21 cellular contexts compared by ENCODE assay signal in the genomic region with DNA sequence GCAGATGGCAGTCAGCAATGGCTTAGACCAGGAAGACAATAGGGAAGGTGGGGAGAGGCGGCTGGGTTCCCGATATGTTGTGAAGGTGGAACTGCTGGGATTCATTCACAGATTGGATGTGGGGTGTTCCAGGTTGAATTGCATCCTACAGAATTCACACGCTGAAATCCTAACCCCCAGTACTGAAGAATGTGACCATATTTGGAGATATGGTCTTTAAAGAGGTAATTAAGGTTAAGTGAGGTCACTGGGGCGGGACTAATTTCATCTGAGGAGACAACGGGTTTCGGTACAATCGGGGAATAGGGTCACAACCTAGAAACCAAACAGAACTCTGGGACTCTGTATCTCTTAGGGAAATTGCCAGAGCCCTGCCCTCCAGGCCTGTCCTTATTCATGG. TPM values are rescaled to one million over a fixed set of nuclear protein-coding genes. Genes with fewer than 3 reads are reported as not detected.
DNase-seq lines count a peak whose midpoint lies in the region; ATAC-seq, FAIRE-seq and TF ChIP-seq lines count a peak whose summit lies in the region.
"Had no signal": no experiment of that assay in that cellular context is flagged by ENCODE, and none has a peak within 500 bp of the region (broad histone marks: within the 10 kb centered on the region; RNA-seq: fewer than 3 reads in every experiment).

No MANE protein-coding gene starts in this region.

- no peak for FAIRE-seq in H1 (lab: Jason Lieb, UNC)
- FAIRE-seq: A204.1, G401.6, GM12892 had no signal

- ATAC-seq in activated CD8-positive, alpha-beta memory T cell treated with anti-CD3 and anti-CD28 coated beads, Interleukin-2, amount 10 ng/mL, durations not matched to agents 7 days and 5 days: no peak
- ATAC-seq: HCT116 had no signal

- H3K4me3 Mint-ChIP-seq in activated CD8-positive, alpha-beta memory T cell treated with anti-CD3 and anti-CD28 coated beads, Interleukin-2, amount 10 ng/mL, durations not matched to agents 7 days and 5 days: no peak overlapping the region
- H3K4me3 Mint-ChIP-seq: B cell; CD14-positive monocyte; CD4-positive, alpha-beta T cell; CD8-positive, alpha-beta memory T cell; H9 had no signal

- H3K23ac ChIP-seq in H1 (ENCODE audit: insufficient read length): no peak overlapping the region
- no peak overlapping the region for H3K23ac ChIP-seq in neuronal stem cell (ENCODE audit: low read depth, low read length, poor library complexity)

- H3K79me2 ChIP-seq in H1 (ENCODE audit: control insufficient read depth in 1 of 2, insufficient read depth in 2 of 2, low read length in 2 of 2): no peaks in the 10 kb centered on the region

- H4K91ac ChIP-seq in H1 (replicated peaks; ENCODE audit: insufficient read length, low read length) (no peak overlapping the region), neuronal stem cell (ENCODE audit: low read depth, low read length, poor library complexity) (no peak overlapping the region)

- H3K9me3 ChIP-seq in H1 (ENCODE audit: insufficient read depth in 2 of 2, low read depth in 1 of 2, low read length in 1 of 2) (no peaks in the 10 kb centered on the region), neuronal stem cell (replicated peaks in 1 of 2; ENCODE audit: control insufficient read depth in 2 of 2, insufficient read depth in 1 of 2, low read depth in 1 of 2, low read length in 2 of 2) (no peaks in the 10 kb centered on the region), thyroid gland (no peaks in the 10 kb centered on the region), testis (no peaks in the 10 kb centered on the region), breast epithelium (no peaks in the 10 kb centered on the region)
- H3K9me3 ChIP-seq: BLaER1 had no signal

- 0 out of 2 replicates have a peak overlapping the region, but pooled peaks have one; percentile 67 for H2BK15ac ChIP-seq in H1 (ENCODE audit: low read length)
- no peak overlapping the region for H2BK15ac ChIP-seq in neuronal stem cell (ENCODE audit: low read length)

- no peak overlapping the region for H2BK20ac ChIP-seq in H1 (ENCODE audit: low read length)

- TF ChIP-seq POLR2A in H1 (IDR thresholded peaks at IDR 0.05; ENCODE audit: control extremely low read depth in 1 of 2, low read depth in 2 of 2, low read length in 2 of 2): no peak
- TF ChIP-seq POLR2A in thyroid gland (IDR thresholded peaks at IDR 0.05): no peak
- no peak for TF ChIP-seq POLR2A in testis (IDR thresholded peaks at IDR 0.05)
- no peak for TF ChIP-seq POLR2A in breast epithelium (IDR thresholded peaks at IDR 0.05)

- no peaks in the 10 kb centered on the region for H3K23me2 ChIP-seq in H1 (ENCODE audit: low read depth, low read length)

- DNase-seq in activated CD8-positive, alpha-beta memory T cell treated with anti-CD3 and anti-CD28 coated beads, Interleukin-2, amount 10 ng/mL, durations not matched to agents 7 days and 5 days: peak; percentile 19
- DNase-seq in activated CD8-positive, alpha-beta memory T cell treated with anti-CD3 and anti-CD28 coated beads, Interleukin-2, amount 50 U/mL, for 4 hours: no peak
- DNase-seq in H1 (ENCODE audit: low read depth in 1 of 2, low spot score in 2 of 2) (no peak), neuronal stem cell (ENCODE audit: low spot score) (no peak), thyroid gland (no peak), testis (no peak), breast epithelium (ENCODE audit: low spot score in 2 of 2) (no peak)
- no peak for DNase-seq in activated CD4-positive, alpha-beta T cell treated with anti-CD3 and anti-CD28 coated beads, Interleukin-2, amount 50 U/mL, for 1 hour
- DNase-seq: CD4-positive, alpha-beta T cell; CD8-positive, alpha-beta memory T cell; DMS153; DND-41; GM23248; H9 had no signal

- no peaks in the 10 kb centered on the region for H3K27me3 ChIP-seq in H1 (replicated peaks in 1 of 4; ENCODE audit: control insufficient read depth in 3 of 4, extremely low read depth in 1 of 4, insufficient read depth in 3 of 4, low read length in 3 of 4)
- H3K27me3 ChIP-seq in neuronal stem cell (ENCODE audit: control insufficient read depth in 3 of 3, insufficient read depth in 3 of 3, low read depth in 1 of 3, low read length in 3 of 3): no peaks in the 10 kb centered on the region
- no peaks in the 10 kb centered on the region for H3K27me3 ChIP-seq in thyroid gland
- no peaks in the 10 kb centered on the region for H3K27me3 ChIP-seq in testis
- no peaks in the 10 kb centered on the region for H3K27me3 ChIP-seq in breast epithelium
- H3K27me3 ChIP-seq: BLaER1 had no signal

- no peak overlapping the region for H2BK12ac ChIP-seq in H1 (ENCODE audit: low read depth, low read length)
- no peak overlapping the region for H2BK12ac ChIP-seq in neuronal stem cell (ENCODE audit: low read length)

- CTCF ChIA-PET in activated CD8-positive, alpha-beta memory T cell treated with anti-CD3 and anti-CD28 coated beads, Interleukin-2, amount 10 ng/mL, durations not matched to agents 7 days and 5 days (lab: Charles Lee): no interaction called here
- CTCF ChIA-PET in H1 (lab: Charles Lee; ENCODE audit: partially characterized antibody): interaction anchor here (1.1 to 8.7 kb wide), 2 partner anchors 12 to 120 kb away, joined by 3 to 65 read pairs; no protein-coding TSS in a partner anchor

- H2AFZ ChIP-seq in H1 (ENCODE audit: low read length) (no peak overlapping the region), neuronal stem cell (ENCODE audit: low read length) (peak overlapping the region; percentile 20)
- H2AFZ ChIP-seq: GM23248 had no signal

- TF ChIP-seq CTCF in H1 (IDR thresholded peaks at IDR 0.05; ENCODE audit: control extremely low read depth in 1 of 3, insufficient read depth in 1 of 3, low read depth in 1 of 3, low read length in 3 of 3) (no peak), thyroid gland (IDR thresholded peaks at IDR 0.05) (no peak), testis (IDR thresholded peaks at IDR 0.05) (no peak), breast epithelium (IDR thresholded peaks at IDR 0.05) (no peak)

- H3K56ac ChIP-seq in H1 (replicated peaks; ENCODE audit: insufficient read length, low read depth, low read length): no peak overlapping the region

- no peak overlapping the region for H3K27ac Mint-ChIP-seq in activated CD8-positive, alpha-beta memory T cell treated with anti-CD3 and anti-CD28 coated beads, Interleukin-2, amount 10 ng/mL, durations not matched to agents 7 days and 5 days
- H3K27ac Mint-ChIP-seq: B cell; CD4-positive, alpha-beta T cell had no signal

- H4K8ac ChIP-seq in H1 (ENCODE audit: extremely low read depth, insufficient read depth, low read length): no peak overlapping the region
- H4K8ac ChIP-seq in neuronal stem cell (ENCODE audit: low read depth, low read length): no peak overlapping the region

- H3K18ac ChIP-seq in H1 (ENCODE audit: extremely low read depth, low read length) (no peak overlapping the region), neuronal stem cell (ENCODE audit: low read length) (no peak overlapping the region)

- no peak for TF ChIP-seq RAD21 in H1 (IDR thresholded peaks at IDR 0.05 in 1 of 2, conservative IDR thresholded peaks at IDR 0.05 in 1 of 2; ENCODE audit: low read depth in 2 of 2, low read length in 2 of 2)

- H4K5ac ChIP-seq in H1 (ENCODE audit: insufficient read length, low read depth, low read length): no peak overlapping the region

- TF ChIP-seq EP300 in H1 (IDR thresholded peaks at IDR 0.05; ENCODE audit: borderline replicate concordance in 1 of 2, low read depth in 2 of 2, low read length in 2 of 2): no peak

- no peaks in the 10 kb centered on the region for H3K79me1 ChIP-seq in H1 (ENCODE audit: low read depth, low read length)
- H3K79me1 ChIP-seq in neuronal stem cell (ENCODE audit: low read depth, low read length): no peaks in the 10 kb centered on the region

- H3K4me3 ChIP-seq in H1 (ENCODE audit: extremely low read depth in 1 of 4, insufficient read depth in 2 of 4, low read depth in 3 of 4, low read length in 4 of 4) (no peak overlapping the region), neuronal stem cell (ENCODE audit: low read length in 2 of 2) (no peak overlapping the region), thyroid gland (replicated peaks in 1 of 3) (no peak overlapping the region), testis (no peak overlapping the region), breast epithelium (no peak overlapping the region)
- H3K4me3 ChIP-seq: BLaER1, GM23248 had no signal

- H3K14ac ChIP-seq in H1 (ENCODE audit: insufficient read length) (no peak overlapping the region), neuronal stem cell (ENCODE audit: low read length) (no peak overlapping the region)

- no peaks in the 10 kb centered on the region for H3K9me3 Mint-ChIP-seq in activated CD8-positive, alpha-beta memory T cell treated with anti-CD3 and anti-CD28 coated beads, Interleukin-2, amount 10 ng/mL, durations not matched to agents 7 days and 5 days (ENCODE audit: low read depth)
- H3K9me3 Mint-ChIP-seq: CD14-positive monocyte; CD4-positive, alpha-beta T cell; CD8-positive, alpha-beta memory T cell; H9 had no signal

- H4K20me1 ChIP-seq in H1 (replicated peaks in 1 of 2; ENCODE audit: control insufficient read depth in 1 of 2, insufficient read depth in 2 of 2, low read length in 2 of 2): no peaks in the 10 kb centered on the region
- H4K20me1 ChIP-seq: BLaER1 had no signal

- H2BK5ac ChIP-seq in H1 (ENCODE audit: low read depth, low read length): no peak overlapping the region
- no peak overlapping the region for H2BK5ac ChIP-seq in neuronal stem cell (ENCODE audit: low read length)

- H3K9ac ChIP-seq in H1 (replicated peaks in 1 of 4; ENCODE audit: extremely low read depth in 1 of 4, low read depth in 3 of 4, low read length in 3 of 4) (no peak overlapping the region), neuronal stem cell (ENCODE audit: low read depth, low read length, poor library complexity) (no peak overlapping the region)
- H3K9ac ChIP-seq: BLaER1, GM23248 had no signal

- POLR2A ChIA-PET in H1 (lab: Charles Lee; ENCODE audit: partially characterized antibody): no interaction called here

- no peaks in the 10 kb centered on the region for H3K36me3 Mint-ChIP-seq in activated CD8-positive, alpha-beta memory T cell treated with anti-CD3 and anti-CD28 coated beads, Interleukin-2, amount 10 ng/mL, durations not matched to agents 7 days and 5 days
- H3K36me3 Mint-ChIP-seq: CD14-positive monocyte had no signal

- H3K4ac ChIP-seq in H1 (replicated peaks; ENCODE audit: insufficient read length, low read depth, low read length): no peak overlapping the region
- no peak overlapping the region for H3K4ac ChIP-seq in neuronal stem cell (ENCODE audit: low read length)

- H3K4me2 ChIP-seq in H1 (ENCODE audit: insufficient read depth in 1 of 2, low read depth in 2 of 2, low read length in 2 of 2) (no peak overlapping the region), neuronal stem cell (ENCODE audit: insufficient read depth, low read length, poor library complexity, severe bottlenecking) (no peak overlapping the region)
- H3K4me2 ChIP-seq: BLaER1 had no signal

- peaks cover 3 to 6% (median 4%) of the 10 kb centered on the region in 4 experiments; a peak in 6 of 7 replicates for H3K4me1 ChIP-seq in H1 (replicated peaks in 1 of 4; ENCODE audit: control insufficient read depth in 3 of 4, insufficient read depth in 4 of 4, low read length in 3 of 4)
- peaks cover 6 to 11% of the 10 kb centered on the region in 2 donors for H3K4me1 ChIP-seq in neuronal stem cell (ENCODE audit: control insufficient read depth in 2 of 2, insufficient read depth in 1 of 2, low read depth in 1 of 2, low read length in 2 of 2)
- H3K4me1 ChIP-seq in thyroid gland: peaks cover 19 to 29% of the 10 kb centered on the region in 2 donors
- no peaks in the 10 kb centered on the region for H3K4me1 ChIP-seq in testis
- H3K4me1 ChIP-seq in breast epithelium: no peaks in the 10 kb centered on the region

- H3K27me3 Mint-ChIP-seq in activated CD8-positive, alpha-beta memory T cell treated with anti-CD3 and anti-CD28 coated beads, Interleukin-2, amount 10 ng/mL, durations not matched to agents 7 days and 5 days: peaks cover 7% of the 10 kb centered on the region
- H3K27me3 Mint-ChIP-seq: CD4-positive, alpha-beta T cell had no signal

- no peak overlapping the region for H3K27ac ChIP-seq in H1 (ENCODE audit: low read depth, low read length)
- H3K27ac ChIP-seq in neuronal stem cell (replicated peaks; ENCODE audit: low read length): no peak overlapping the region
- peak overlapping the region; percentile 67 to 90 (median 76) for H3K27ac ChIP-seq in thyroid gland
- no peak overlapping the region for H3K27ac ChIP-seq in testis
- no peak overlapping the region for H3K27ac ChIP-seq in breast epithelium
- H3K27ac ChIP-seq: BLaER1, GM23248 had no signal

- no peaks in the 10 kb centered on the region for H3K36me3 ChIP-seq in H1 (ENCODE audit: control insufficient read depth in 2 of 4, insufficient read depth in 4 of 4, low read length in 3 of 4)
- H3K36me3 ChIP-seq in neuronal stem cell (replicated peaks in 1 of 2; ENCODE audit: control insufficient read depth in 2 of 2, insufficient read depth in 2 of 2, low read length in 2 of 2): no peaks in the 10 kb centered on the region
- H3K36me3 ChIP-seq in thyroid gland: no peaks in the 10 kb centered on the region
- no peaks in the 10 kb centered on the region for H3K36me3 ChIP-seq in testis (ENCODE audit: low read depth, missing control alignments)
- no peaks in the 10 kb centered on the region for H3K36me3 ChIP-seq in breast epithelium
- H3K36me3 ChIP-seq: BLaER1 had no signal

- H2AK5ac ChIP-seq in H1 (ENCODE audit: low read depth, low read length) (no peak overlapping the region), neuronal stem cell (ENCODE audit: low read depth, low read length) (no peak overlapping the region)

- intact Hi-C loops in thyroid gland (cut with DNase I) (no loop called here), testis (cut with DNase I; ENCODE audit: low total_unique reads) (no loop called here), breast epithelium (cut with DNase I; ENCODE audit: low total_unique reads) (no loop called here)

- no peak overlapping the region for H2BK120ac ChIP-seq in H1 (replicated peaks; ENCODE audit: low read depth, low read length)
- H2BK120ac ChIP-seq in neuronal stem cell (ENCODE audit: low read depth, low read length): no peak overlapping the region

- H3K4me1 Mint-ChIP-seq in activated CD8-positive, alpha-beta memory T cell treated with anti-CD3 and anti-CD28 coated beads, Interleukin-2, amount 10 ng/mL, durations not matched to agents 7 days and 5 days: peaks cover 8% of the 10 kb centered on the region

- 95% methylated on average over 7 of the region's 7 CpGs; no CpG with 5 or more reads in 1 of the 2 experiments for WGBS in H1 (ENCODE audit: extremely low coverage in 1 of 2, insufficient coverage in 1 of 2, insufficient read length in 1 of 2, insufficient replicate concordance in 2 of 2, low coverage in 1 of 2, low lambda C conversion rate in 2 of 2, missing lambda C conversion rate in 1 of 2), 2 experiments
- no CpG with 5 or more reads among the region's 7 CpGs for WGBS in neuronal stem cell (ENCODE audit: extremely low coverage in 2 of 2, insufficient read length in 2 of 2, insufficient replicate concordance in 1 of 2), 2 donors
- 83 to 88% methylated on average over 7 of the region's 7 CpGs for WGBS in thyroid gland, 2 donors
- WGBS in testis, 2 donors: 92 to 93% methylated on average over 7 of the region's 7 CpGs

RNA-seq across cellular contexts. Expression of gene CHRNA9, which starts 5.3 kb away (rescaled TPM):
- under 1 TPM in 1 of 2 experiments, not detected in 1; 0.18 TPM for total RNA-seq in activated CD8-positive, alpha-beta memory T cell treated with anti-CD3 and anti-CD28 coated beads, Interleukin-2, amount 10 ng/mL, durations not matched to agents 7 days and 5 days
- 1.4 and 1.5 TPM in 2 replicates for total RNA-seq in H1 (2021; fragmentation: NEBNext Ultra II Directional; extraction: Animal tissue kit (Norgen Biotek cat#: 25700))
- polyA plus RNA-seq in H1 (2011; rRNA removed) (2.8 and 3.3 TPM in 2 replicates), testis (ENCODE audit: insufficient read depth, low read depth, low replicate concordance) (0.13 TPM)
- 4.0 TPM for polyA plus RNA-seq in H1 (2011; cell fraction: cytosol; rRNA removed)
- polyA plus RNA-seq in H1 (2011; cell fraction: nucleus; rRNA removed): 2.9 TPM
- polyA plus RNA-seq in H1 (2012, experiment 1 of 2): 1.7 to 4.8 TPM (median 2.5 TPM) in 4 replicates
- polyA plus RNA-seq in H1 (2012, experiment 2 of 2): 0.16 TPM
- 4.5 TPM for polyA plus RNA-seq in H1 (2013, experiment 1 of 2)
- polyA plus RNA-seq in H1 (2013, experiment 2 of 2): 4.8 TPM
- polyA minus RNA-seq in H1 (2011; rRNA and poly(A)+ RNA removed): 4.7 and 5.1 TPM in 2 replicates
- polyA minus RNA-seq in H1 (2011; cell fraction: cytosol; rRNA and poly(A)+ RNA removed): 2.1 TPM
- 2.8 TPM for polyA minus RNA-seq in H1 (2011; cell fraction: nucleus; rRNA and poly(A)+ RNA removed)
- 0.86 TPM for polyA plus RNA-seq in neuronal stem cell (2013, experiment 1 of 2)
- polyA plus RNA-seq in neuronal stem cell (2013, experiment 2 of 2): 0.89 TPM
- total RNA-seq in thyroid gland (under 1 TPM in 1 of 4 donors, not detected in 3; 0.11 TPM), testis (under 1 TPM; 0.16 to 0.50 TPM), breast epithelium (not detected)
- total RNA-seq: B cell; CD4-positive, alpha-beta T cell had no signal
- polyA plus RNA-seq: CD14-positive monocyte had no signal

Comparison
In these comparisons a context has a peak if more than half of its experiments do, and no peak if none do; other contexts are left out.
1. H3K27ac ChIP-seq: peak in thyroid gland (3 of 3); none in H1 (single experiment), neuronal stem cell (single experiment), testis (0 of 2) and breast epithelium (0 of 2).